In genomic region chr7:2873686-2874551, GRCh38 we compare ENCODE assay signal across 8 cellular contexts. TPM values are rescaled to one million over a fixed set of nuclear protein-coding genes. Genes with fewer than 3 reads are reported as not detected.
DNase-seq lines count a peak whose midpoint lies in the region; ATAC-seq and TF ChIP-seq lines count a peak whose summit lies in the region.

No MANE protein-coding gene starts in this region.

- no peak overlapping the region for H3K4me2 ChIP-seq in MM.1S (ENCODE audit: low read depth, low read length)

- POLR2A ChIA-PET in GM10248 (lab: Yijun Ruan, JAX) = no interaction called here

- DNase-seq in 8988T (peak; percentile 51), GM10248 (ENCODE audit: extremely low spot score) (peak; percentile 8), SHP77 treated with DMSO at 0.1 percent for 48 hours (lab: John Stamatoyannopoulos, UW) (peak; percentile 63), fibroblast of mammary gland (ENCODE audit: low read depth) (peak; percentile 96), uterus (no peak), activated gamma-delta T cell (lab: John Stamatoyannopoulos, UW) (no peak), MM.1S (no peak)
- no peak for DNase-seq in stimulated activated naive CD8-positive, alpha-beta T cell treated with anti-CD3 and anti-CD28 coated beads, Interleukin-15, Interleukin-2, amounts not matched to agents 100 U/mL and 50 U/mL, for 24 hours

- H3K27me3 ChIP-seq in uterus (no peaks in the 10 kb centered on the region), MM.1S (replicated peaks; ENCODE audit: insufficient read depth, low read length) (no peaks in the 10 kb centered on the region)

- H3F3A ChIP-seq in MM.1S (ENCODE audit: insufficient read depth, low read length) = no peaks in the 10 kb centered on the region

- intact Hi-C loops in uterus (cut with DNase I; ENCODE audit: low total_unique reads) = no loop called here

- H3K4me1 ChIP-seq in uterus = no peaks in the 10 kb centered on the region
- no peaks in the 10 kb centered on the region for H3K4me1 ChIP-seq in MM.1S (ENCODE audit: low read length)

- no peaks in the 10 kb centered on the region for H3K79me2 ChIP-seq in MM.1S (ENCODE audit: low read length)

- H3K9ac ChIP-seq in MM.1S (ENCODE audit: low read length) = no peak overlapping the region

- TF ChIP-seq CTCF in GM10248 (IDR thresholded peaks at IDR 0.05; ENCODE audit: control extremely low read depth, extremely low read depth, low read depth, missing control alignments) = no peak
- TF ChIP-seq CTCF in fibroblast of mammary gland (conservative IDR thresholded peaks at IDR 0.05; ENCODE audit: control insufficient read depth, insufficient read depth, low read depth, low read length) = no peak
- no peak for TF ChIP-seq CTCF in uterus (IDR thresholded peaks at IDR 0.05)
- TF ChIP-seq CTCF in MM.1S (IDR thresholded peaks at IDR 0.05; ENCODE audit: low read length) = no peak

- no peaks in the 10 kb centered on the region for H3K36me3 ChIP-seq in uterus
- no peaks in the 10 kb centered on the region for H3K36me3 ChIP-seq in MM.1S (replicated peaks; ENCODE audit: insufficient read depth, low read length)

- peak; percentile 51 for ATAC-seq in stimulated activated naive CD8-positive, alpha-beta T cell treated with anti-CD3 and anti-CD28 coated beads, Interleukin-15, Interleukin-2, amounts not matched to agents 100 U/mL and 50 U/mL, for 24 hours

- H4K20me1 ChIP-seq in MM.1S (ENCODE audit: insufficient read depth, low read length) = no peaks in the 10 kb centered on the region

- H3K9me3 ChIP-seq in uterus (no peaks in the 10 kb centered on the region), MM.1S (replicated peaks; ENCODE audit: insufficient read depth, low read length) (no peaks in the 10 kb centered on the region)

- H3K27ac ChIP-seq in uterus (no peak overlapping the region), MM.1S (ENCODE audit: low read length) (no peak overlapping the region)

- H3K9me2 ChIP-seq in MM.1S (replicated peaks; ENCODE audit: insufficient read depth, low read length) = no peaks in the 10 kb centered on the region

- H3K4me3 ChIP-seq in fibroblast of mammary gland (ENCODE audit: control insufficient read depth, low read depth, low read length) (no peak overlapping the region), uterus (no peak overlapping the region), MM.1S (ENCODE audit: low read length) (no peak overlapping the region)

- no peak overlapping the region for H2AFZ ChIP-seq in MM.1S (ENCODE audit: low read length)

- CTCF ChIA-PET in GM10248 (lab: Yijun Ruan, JAX) = interaction anchor here (1.0 kb wide), 1 partner anchor 9 kb away, joined by 3 read pairs; no protein-coding TSS in a partner anchor

- no peak for TF ChIP-seq POLR2A in uterus (IDR thresholded peaks at IDR 0.05)

RNA-seq across cellular contexts. Expression of gene GNA12, which starts 29.8 kb away (rescaled TPM):
- 100 to 1,000 TPM in 1 of 4 donors, 10 to 100 TPM in 3; 20.5 to 109 (median 50.3) TPM for total RNA-seq in uterus

Comparison
In these comparisons a context has a peak if more than half of its experiments do, and no peak if none do; other contexts are left out.
1. DNase-seq: peak in 8988T (single experiment), GM10248 (single experiment), SHP77 treated with DMSO at 0.1 percent for 48 hours (single experiment) and fibroblast of mammary gland (single experiment); none in stimulated activated naive CD8-positive, alpha-beta T cell treated with anti-CD3 and anti-CD28 coated beads, Interleukin-15, Interleukin-2, amounts not matched to agents 100 U/mL and 50 U/mL, for 24 hours (single experiment), uterus (0 of 2), activated gamma-delta T cell (single experiment) and MM.1S (single experiment).